In the genomic region with DNA sequence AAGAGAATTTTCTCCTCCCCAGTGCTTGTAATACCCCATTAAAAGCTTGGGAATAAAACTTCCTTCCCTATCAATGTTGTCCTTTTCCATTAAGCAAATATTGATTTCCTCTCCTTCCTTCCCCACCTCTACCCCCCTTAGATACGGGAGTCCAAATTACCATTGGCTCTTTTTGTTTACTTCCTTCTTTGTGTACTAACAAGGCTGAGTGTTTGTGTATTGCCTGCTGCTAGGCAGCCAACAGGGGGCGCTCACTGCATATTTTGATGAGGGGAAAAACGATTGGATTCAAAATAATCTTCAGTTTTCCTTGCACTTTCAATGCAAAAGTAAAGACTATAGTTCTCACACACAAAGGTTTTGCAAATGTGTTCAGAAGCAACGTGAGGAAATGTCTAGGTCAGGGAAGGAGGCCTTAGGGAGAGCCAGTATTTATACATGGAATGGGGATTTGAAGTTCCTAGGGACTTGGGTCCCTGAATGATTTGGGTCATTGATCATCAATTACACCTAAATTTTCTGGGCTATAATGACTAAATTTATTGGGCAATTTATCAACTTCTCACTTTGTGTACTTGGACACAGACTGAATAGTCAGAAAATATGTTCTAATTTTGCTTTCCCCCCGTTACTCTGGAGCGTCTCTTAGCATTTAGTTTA, we compare ENCODE assay signal across 8 cellular contexts. TPM values are rescaled to one million over a fixed set of nuclear protein-coding genes. Genes with fewer than 3 reads are reported as not detected.
DNase-seq lines count a peak whose midpoint lies in the region; ATAC-seq, FAIRE-seq and TF ChIP-seq lines count a peak whose summit lies in the region.

No MANE protein-coding gene starts in this region.

- peaks cover 9% of the 10 kb centered on the region; the same call in 1 of the 3 replicates for H3K4me1 ChIP-seq in A549

- peak; percentile 74 to 83 for TF ChIP-seq RAD21 in A549 (conservative IDR thresholded peaks at IDR 0.05 in 1 of 2, IDR thresholded peaks at IDR 0.05 in 1 of 2)

- no peaks in the 10 kb centered on the region for H3K9me3 Mint-ChIP-seq in WTC11

- TF ChIP-seq POLR2A in A549 (IDR thresholded peaks at IDR 0.05; ENCODE audit: low read length): no peak

- POLR2A ChIA-PET in A549 (lab: Yijun Ruan, JAX) (no interaction called here), WTC11 (lab: Charles Lee) (interaction anchor here (0.6 kb wide), 1 partner anchor 9 kb away, joined by 3 read pairs; no protein-coding TSS in a partner anchor)

- H3K4me3 Mint-ChIP-seq in WTC11: peak overlapping the region; percentile 50

- DNase-seq in A549 (ENCODE audit: low read depth in 1 of 2, low spot score in 1 of 2) (peak; percentile 43 to 65), NCI-H2107 treated with DMSO at 0.1 percent for 48 hours (lab: John Stamatoyannopoulos, UW; ENCODE audit: unreplicated experiment) (peak; percentile 64), WTC11 (ENCODE audit: low spot score) (peak; percentile 82), middle frontal gyrus (ENCODE audit: extremely low spot score, low spot score) (peak; percentile 43), superior temporal gyrus (ENCODE audit: extremely low spot score) (peak; percentile 81)
- peak; percentile 6 for DNase-seq in effector CD8-positive, alpha-beta T cell (lab: John Stamatoyannopoulos, UW)

- TF ChIP-seq CTCF in A549 (IDR thresholded peaks at IDR 0.05) (peak; percentile 90), GM12875 (IDR thresholded peaks at IDR 0.05; ENCODE audit: borderline replicate concordance, insufficient read depth, low read depth, low read length) (peak; percentile 82), WTC11 (IDR thresholded peaks at IDR 0.05) (peak; percentile 85)

- no peak overlapping the region for H3K27ac Mint-ChIP-seq in WTC11

- no peaks in the 10 kb centered on the region for H3K9me3 ChIP-seq in A549

- H3K4me2 ChIP-seq in A549: peak overlapping the region; percentile 18

- CTCF ChIA-PET in A549 (lab: Yijun Ruan, JAX) (interaction anchor here (0.6 to 1.5 kb wide), 11 partner anchors 10 to 588 kb away, joined by 3 to 7 read pairs (median 4); no protein-coding TSS in a partner anchor), WTC11 (lab: Charles Lee) (interaction anchor here (0.6 to 1.3 kb wide), 9 partner anchors 15 to 531 kb away, joined by 3 to 8 read pairs (median 4); no protein-coding TSS in a partner anchor)

- WGBS in A549 (ENCODE audit: missing lambda C conversion rate): 32% methylated on average over 6 of the region's 6 CpGs

- TF ChIP-seq EP300 in A549 (IDR thresholded peaks at IDR 0.05): no peak

- H3K27ac ChIP-seq in A549: no peak overlapping the region

- peak; percentile 70 for FAIRE-seq in A549 (lab: Jason Lieb, UNC)

- peak; percentile 78 to 90; a peak in 4 of 6 replicates for ATAC-seq in A549
- peak; percentile 75 for ATAC-seq in HG02884 (IDR thresholded peaks at IDR 0.05; ENCODE audit: unreplicated experiment)
- ATAC-seq in WTC11: peak; percentile 84

- H3K27me3 Mint-ChIP-seq in WTC11 (ENCODE audit: low read depth): no peaks in the 10 kb centered on the region

- no peaks in the 10 kb centered on the region for H3K36me3 Mint-ChIP-seq in WTC11

- H3K4me3 ChIP-seq in A549: no peak overlapping the region
- no peak overlapping the region for H3K4me3 ChIP-seq in GM12875 (ENCODE audit: low read depth, low read length)

- peaks cover 27% of the 10 kb centered on the region for H3K4me1 Mint-ChIP-seq in WTC11

TF ChIP-seq in A549, 52 proteins besides CTCF, POLR2A, EP300 and RAD21:
- no peak for TF ChIP-seq CHD2 (IDR thresholded peaks at IDR 0.05; ENCODE audit: low read length, partially characterized antibody)
- peak; percentile 66 for TF ChIP-seq SMC3 (IDR thresholded peaks at IDR 0.05)

TF ChIP-seq in WTC11, 78 proteins besides CTCF, POLR2A, EP300 and RAD21:
- no peak for TF ChIP-seq CREB1 (CRISPR knock-in tag; IDR thresholded peaks at IDR 0.05)
- TF ChIP-seq HMGXB4 (CRISPR knock-in tag; IDR thresholded peaks at IDR 0.05): no peak
- TF ChIP-seq, protein P1, sequence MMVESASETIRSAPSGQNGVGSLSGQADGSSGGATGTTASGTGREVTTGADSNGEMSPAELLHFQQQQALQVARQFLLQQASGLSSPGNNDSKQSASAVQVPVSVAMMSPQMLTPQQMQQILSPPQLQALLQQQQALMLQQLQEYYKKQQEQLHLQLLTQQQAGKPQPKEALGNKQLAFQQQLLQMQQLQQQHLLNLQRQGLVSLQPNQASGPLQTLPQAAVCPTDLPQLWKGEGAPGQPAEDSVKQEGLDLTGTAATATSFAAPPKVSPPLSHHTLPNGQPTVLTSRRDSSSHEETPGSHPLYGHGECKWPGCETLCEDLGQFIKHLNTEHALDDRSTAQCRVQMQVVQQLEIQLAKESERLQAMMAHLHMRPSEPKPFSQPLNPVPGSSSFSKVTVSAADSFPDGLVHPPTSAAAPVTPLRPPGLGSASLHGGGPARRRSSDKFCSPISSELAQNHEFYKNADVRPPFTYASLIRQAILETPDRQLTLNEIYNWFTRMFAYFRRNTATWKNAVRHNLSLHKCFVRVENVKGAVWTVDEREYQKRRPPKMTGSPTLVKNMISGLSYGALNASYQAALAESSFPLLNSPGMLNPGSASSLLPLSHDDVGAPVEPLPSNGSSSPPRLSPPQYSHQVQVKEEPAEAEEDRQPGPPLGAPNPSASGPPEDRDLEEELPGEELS (CRISPR knock-in tag; IDR thresholded peaks at IDR 0.05): peak; percentile 98
- TF ChIP-seq MXD4 (CRISPR knock-in tag; IDR thresholded peaks at IDR 0.05; ENCODE audit: borderline replicate concordance): no peak
- TF ChIP-seq FOXK1 (CRISPR knock-in tag; IDR thresholded peaks at IDR 0.05): 0 out of 2 replicates have a peak, but pooled peaks have one; percentile 18
- no peak for TF ChIP-seq SMAD4 (CRISPR knock-in tag; IDR thresholded peaks at IDR 0.05)

RNA-seq across cellular contexts. Expression of gene VPS41, which starts 23.6 kb away (rescaled TPM):
- polyA plus RNA-seq in A549 (2011; rRNA removed): 37.0 and 59.9 TPM in 2 replicates
- 5.3 and 6.1 TPM in 2 replicates for polyA plus RNA-seq in A549 (2012; cell fraction: cytosol; rRNA removed)
- 6.7 and 11.9 TPM in 2 replicates for polyA plus RNA-seq in A549 (2012; cell fraction: nucleus; rRNA removed)
- 23.7 to 26.5 TPM (median 24.6 TPM) in 3 replicates for polyA plus RNA-seq in A549 (2017; fragmentation: RNase III; extraction: RNeasy Plus Mini Kit Qiagen cat#74134 plus additional on column Dnase treatment)
- 19.5 and 24.0 TPM in 2 replicates for polyA minus RNA-seq in A549 (2011; rRNA and poly(A)+ RNA removed)
- 50.3 to 59.2 TPM (median 56.2 TPM) in 3 replicates for total RNA-seq in WTC11 (2021)

RNA-seq across cellular contexts. Expression of gene POU6F2, which starts 45.1 kb away (rescaled TPM):
- not detected in 2 replicates for polyA plus RNA-seq in A549 (2011; rRNA removed)
- not detected in 2 replicates for polyA plus RNA-seq in A549 (2012; cell fraction: cytosol; rRNA removed)
- polyA plus RNA-seq in A549 (2012; cell fraction: nucleus; rRNA removed): not detected in 2 replicates
- not detected in 3 replicates for polyA plus RNA-seq in A549 (2017; fragmentation: RNase III; extraction: RNeasy Plus Mini Kit Qiagen cat#74134 plus additional on column Dnase treatment)
- not detected in 2 replicates for polyA minus RNA-seq in A549 (2011; rRNA and poly(A)+ RNA removed)
- 2.9 to 3.3 TPM (median 2.9 TPM) in 3 replicates for total RNA-seq in WTC11 (2021)

Comparison
In these comparisons a context has a peak if more than half of its experiments do, and no peak if none do; other contexts are left out.
1. DNase-seq: peak in every context shown above with its lines; median percentile 82 in WTC11; 81 in superior temporal gyrus; 64 in NCI-H2107 treated with DMSO at 0.1 percent for 48 hours; 54 in A549; 43 in middle frontal gyrus; 6 in effector CD8-positive, alpha-beta T cell.
2. Of the 8 proteins assayed by ChIP-seq in both WTC11 and A549: peak only in WTC11: none; only in A549: none; in both: CTCF; in neither: 7.